In genomic region chr9:135896205-135896604, GRCh38 we compare ENCODE assay signal across 17 cellular contexts. TPM values are rescaled to one million over a fixed set of nuclear protein-coding genes. Genes with fewer than 3 reads are reported as not detected.
DNase-seq lines count a peak whose midpoint lies in the region; ATAC-seq and TF ChIP-seq lines count a peak whose summit lies in the region.
"Had no signal": no experiment of that assay in that cellular context is flagged by ENCODE, and none has a peak within 500 bp of the region (broad histone marks: within the 10 kb centered on the region; RNA-seq: fewer than 3 reads in every experiment).

No MANE protein-coding gene starts in this region.

- H3K9me3 ChIP-seq in T-helper 17 cell (ENCODE audit: control insufficient read depth, low read length, poor library complexity, severe bottlenecking) (no peaks in the 10 kb centered on the region), BE2C (peaks cover 2% of the 10 kb centered on the region; the same call in 1 of the 2 replicates)

- no peak overlapping the region for H3K4me3 Mint-ChIP-seq in activated CD4-positive, alpha-beta T cell treated with anti-CD3 and anti-CD28 coated beads, Interleukin-2, amount 10 ng/mL, durations not matched to agents 7 days and 5 days
- H3K4me3 Mint-ChIP-seq in T-helper 17 cell: no peak overlapping the region
- no peak overlapping the region for H3K4me3 Mint-ChIP-seq in naive B cell
- H3K4me3 Mint-ChIP-seq: B cell; CD8-positive, alpha-beta T cell had no signal

- H3K36me3 Mint-ChIP-seq in activated CD4-positive, alpha-beta T cell treated with anti-CD3 and anti-CD28 coated beads, Interleukin-2, amount 10 ng/mL, durations not matched to agents 7 days and 5 days (ENCODE audit: low read depth): peaks cover 19% of the 10 kb centered on the region
- H3K36me3 Mint-ChIP-seq in T-helper 17 cell (ENCODE audit: low read depth) (peaks cover 2% of the 10 kb centered on the region), naive B cell (no peaks in the 10 kb centered on the region)

- H3K27me3 ChIP-seq in dorsolateral prefrontal cortex: no peaks in the 10 kb centered on the region
- no peaks in the 10 kb centered on the region for H3K27me3 ChIP-seq in BE2C

- no peak for TF ChIP-seq CTCF in dorsolateral prefrontal cortex (IDR thresholded peaks at IDR 0.05 in 54 of 56, conservative IDR thresholded peaks at IDR 0.05 in 2 of 56; ENCODE audit: low read depth in 1 of 56, partially characterized antibody in 56 of 56)
- no peak for TF ChIP-seq CTCF in BE2C (IDR thresholded peaks at IDR 0.05; ENCODE audit: low read depth, low read length)

- CTCF ChIA-PET in activated CD4-positive, alpha-beta T cell treated with anti-CD3 and anti-CD28 coated beads, Interleukin-2, amount 10 ng/mL, durations not matched to agents 7 days and 5 days (lab: Charles Lee): interaction anchor here (0.5 kb wide), 1 partner anchor 1728 kb away, joined by 3 read pairs; no protein-coding TSS in a partner anchor

- H3K4me3 ChIP-seq in dorsolateral prefrontal cortex (no peak overlapping the region), BE2C (ENCODE audit: low read depth, low read length) (no peak overlapping the region)
- H3K4me3 ChIP-seq: HAP-1 had no signal

- peaks cover 3% of the 10 kb centered on the region; the same call in 1 of the 2 replicates for H3K4me1 ChIP-seq in BE2C
- H3K4me1 ChIP-seq: HAP-1 had no signal

- H3K27me3 Mint-ChIP-seq in activated CD4-positive, alpha-beta T cell treated with anti-CD3 and anti-CD28 coated beads, Interleukin-2, amount 10 ng/mL, durations not matched to agents 7 days and 5 days: no peaks in the 10 kb centered on the region
- H3K27me3 Mint-ChIP-seq in T-helper 17 cell (no peaks in the 10 kb centered on the region), naive B cell (no peaks in the 10 kb centered on the region)
- H3K27me3 Mint-ChIP-seq: B cell had no signal

- H3K27ac ChIP-seq in dorsolateral prefrontal cortex: no peak overlapping the region
- H3K27ac ChIP-seq: C4-2B had no signal

- H3K4me1 Mint-ChIP-seq in activated CD4-positive, alpha-beta T cell treated with anti-CD3 and anti-CD28 coated beads, Interleukin-2, amount 10 ng/mL, durations not matched to agents 7 days and 5 days: peaks cover 39% of the 10 kb centered on the region
- H3K4me1 Mint-ChIP-seq in T-helper 17 cell (peaks cover 59% of the 10 kb centered on the region), naive B cell (peaks cover 50 to 67% (median 58%) of the 10 kb centered on the region in 3 donors)

- intact Hi-C loops in dorsolateral prefrontal cortex (cut with DNase I): no loop called here

- peaks cover 2% of the 10 kb centered on the region for H3K36me3 ChIP-seq in BE2C

- ATAC-seq in T-helper 17 cell (no peak), naive B cell (ENCODE audit: low read depth in 2 of 2) (peak; percentile 30 to 43), HG03469 (IDR thresholded peaks at IDR 0.05; ENCODE audit: unreplicated experiment) (no peak)
- ATAC-seq: CD8-positive, alpha-beta T cell had no signal

- peaks cover 8% of the 10 kb centered on the region for H3K9me3 Mint-ChIP-seq in activated CD4-positive, alpha-beta T cell treated with anti-CD3 and anti-CD28 coated beads, Interleukin-2, amount 10 ng/mL, durations not matched to agents 7 days and 5 days
- H3K9me3 Mint-ChIP-seq in naive B cell: peaks cover 0 to 1% (median 0%) of the 10 kb centered on the region in 7 donors

- no peak for DNase-seq in activated CD4-positive, alpha-beta T cell treated with anti-CD3 and anti-CD28 coated beads, Interleukin-2, amount 10 ng/mL, durations not matched to agents 7 days and 5 days
- DNase-seq in activated CD4-positive, alpha-beta T cell treated with anti-CD3 and anti-CD28 coated beads, Interleukin-2, amount 50 U/mL, for 1 hour: no peak
- DNase-seq in MV-4-11 (lab: John Stamatoyannopoulos, UW) (peak; percentile 35), T-helper 17 cell (no peak), naive B cell (no peak), dorsolateral prefrontal cortex (no peak), BE2C (no peak)
- DNase-seq: CD8-positive, alpha-beta T cell; COR-L47; DMS153; DMS79 treated with DMSO at 0.1 percent for 48 hours; EL; GOT3 had no signal

- POLR2A ChIA-PET in activated CD4-positive, alpha-beta T cell treated with anti-CD3 and anti-CD28 coated beads, Interleukin-2, amount 10 ng/mL, durations not matched to agents 7 days and 5 days (lab: Charles Lee): no interaction called here

- peak overlapping the region; percentile 22 for H3K27ac Mint-ChIP-seq in activated CD4-positive, alpha-beta T cell treated with anti-CD3 and anti-CD28 coated beads, Interleukin-2, amount 10 ng/mL, durations not matched to agents 7 days and 5 days
- H3K27ac Mint-ChIP-seq in T-helper 17 cell (peak overlapping the region; percentile 6), naive B cell (peak overlapping the region in 2 of 6 donors; percentile 8 to 75)
- H3K27ac Mint-ChIP-seq: B cell; CD8-positive, alpha-beta T cell had no signal

RNA-seq across cellular contexts. Expression of gene CAMSAP1, which starts 11.1 kb away (rescaled TPM):
- total RNA-seq in activated CD4-positive, alpha-beta T cell treated with anti-CD3 and anti-CD28 coated beads, Interleukin-2, amount 10 ng/mL, durations not matched to agents 7 days and 5 days: 10 to 100 TPM; 20.4 to 22.7 TPM
- total RNA-seq in T-helper 17 cell (10 to 100 TPM; 32.6 to 39.3 TPM), dorsolateral prefrontal cortex (100 to 1,000 TPM in 1 of 120 experiments, 10 to 100 TPM in 119; 59.6 to 100 (median 81.1) TPM)
- 1 to 10 TPM in 4 of 6 donors, under 1 TPM in 1, not detected in 1; 0.95 to 3.5 (median 2.0) TPM for polyA plus RNA-seq in naive B cell (ENCODE audit: low read depth in 6 of 6)
- 42.9 TPM for polyA plus RNA-seq in BE2C (2012; ENCODE audit: insufficient read depth, insufficient read length, low read depth)

Comparison
In these comparisons a context has a peak if more than half of its experiments do, and no peak if none do; other contexts are left out.
1. ATAC-seq: peak in naive B cell (2 of 2); none in T-helper 17 cell (single experiment) and HG03469 (single experiment).